8 cellular contexts compared by ENCODE assay signal in the genomic region with DNA sequence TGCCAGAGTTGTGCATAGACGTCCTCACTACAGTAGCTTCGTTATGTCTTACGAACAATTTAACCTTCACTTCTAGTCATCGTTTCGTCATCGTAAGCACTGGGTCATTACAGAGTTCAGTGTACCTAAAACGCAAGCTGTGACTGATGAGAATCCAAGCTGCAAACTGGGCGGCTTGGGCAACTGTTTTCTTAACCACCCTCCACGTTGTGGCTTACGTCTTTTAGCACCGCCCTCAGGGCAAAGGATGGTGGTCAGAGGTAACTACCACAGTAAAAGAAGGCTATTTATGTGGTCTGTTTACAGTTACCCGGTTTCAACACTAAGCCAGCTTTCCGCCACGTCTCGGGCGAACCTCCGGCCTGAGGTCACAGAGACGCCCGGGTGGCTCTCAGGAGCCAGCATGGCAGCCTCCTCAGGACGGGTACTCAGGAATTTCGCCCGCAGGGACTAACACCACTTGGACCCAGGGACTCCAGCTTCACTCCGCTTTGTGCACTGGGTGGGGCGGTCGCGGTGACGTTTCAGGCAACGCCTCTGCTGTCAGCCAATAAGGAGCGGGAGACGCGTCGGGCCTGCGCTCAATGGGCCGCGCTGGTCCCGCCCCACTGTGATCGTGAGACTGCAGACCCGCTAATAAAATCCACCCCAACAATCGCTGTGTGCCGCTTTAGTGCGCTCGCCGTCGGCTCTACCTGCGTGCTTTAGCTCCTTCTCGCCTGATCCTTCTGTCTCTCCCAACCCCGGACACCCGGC. TPM values are rescaled to one million over a fixed set of nuclear protein-coding genes. Genes with fewer than 3 reads are reported as not detected.
A peak's percentile ranks its signal among the peaks of the same experiment; 100 is the strongest.
DNase-seq lines count a peak whose midpoint lies in the region; ATAC-seq and TF ChIP-seq lines count a peak whose summit lies in the region.

A gene (plus strand): TSS at position 665 of the 756 bp plus-strand sequence. CDS start 148 bp downstream, outside the sequence.

- WGBS in iPS DF 6.9 (ENCODE audit: insufficient coverage, insufficient read length), result no CpG with 5 or more reads among the region's 48 CpGs

- TF ChIP-seq CTCF in brain microvascular endothelial cell (IDR thresholded peaks at IDR 0.05; ENCODE audit: low read depth, low read length, missing control alignments), result no peak
- peak in 1 of 5 experiments; percentile 18 for TF ChIP-seq CTCF in gastrocnemius medialis (IDR thresholded peaks at IDR 0.05 in 4 of 5, conservative IDR thresholded peaks at IDR 0.05 in 1 of 5)

- H3K36me3 ChIP-seq in brain microvascular endothelial cell (replicated peaks), result no peaks in the 10 kb centered on the region
- no peaks in the 10 kb centered on the region for H3K36me3 ChIP-seq in iPS DF 6.9 (ENCODE audit: control insufficient read depth, insufficient read depth, low read length)
- peaks cover 0 to under 1% of the 10 kb centered on the region in 2 donors for H3K36me3 ChIP-seq in gastrocnemius medialis

- peak; percentile 42 for DNase-seq in 8988T
- DNase-seq in NCI-H2107 treated with DMSO at 0.1 percent for 48 hours (lab: John Stamatoyannopoulos, UW; ENCODE audit: unreplicated experiment), result peak; percentile 98
- DNase-seq in UCSD-AML1 (lab: John Stamatoyannopoulos, UW; ENCODE audit: unreplicated experiment), result peak; percentile 95
- DNase-seq in brain microvascular endothelial cell, result peak; percentile 96
- peak; percentile 94 for DNase-seq in iPS DF 6.9 (ENCODE audit: low read depth, low spot score)
- peak; percentile 97 for DNase-seq in gastrocnemius medialis

- peak; percentile 90 for ATAC-seq in GM18520 (IDR thresholded peaks at IDR 0.05; ENCODE audit: unreplicated experiment)
- peak; percentile 97 for ATAC-seq in HG03064 (IDR thresholded peaks at IDR 0.05; ENCODE audit: low read depth, unreplicated experiment)
- peak; percentile 92 to 95 for ATAC-seq in gastrocnemius medialis

- H3K4me1 ChIP-seq in iPS DF 6.9 (ENCODE audit: control insufficient read depth, insufficient read depth, low read length) (no peaks in the 10 kb centered on the region), gastrocnemius medialis (peaks cover 14 to 19% of the 10 kb centered on the region in 2 donors)

- H3K27ac ChIP-seq in brain microvascular endothelial cell, result peak within 1 kb of the TSS; percentile 86
- no peak within 1 kb of the TSS for H3K27ac ChIP-seq in iPS DF 6.9 (ENCODE audit: low read length)
- H3K27ac ChIP-seq in gastrocnemius medialis, result peak within 1 kb of the TSS; percentile 87 to 98 (median 97)

- H3K4me3 ChIP-seq in brain microvascular endothelial cell (ENCODE audit: low read depth, low read length) (peak within 1 kb of the TSS; percentile 84), iPS DF 6.9 (ENCODE audit: low read length) (peak within 1 kb of the TSS; percentile 82), gastrocnemius medialis (peak within 1 kb of the TSS; percentile 67 to 85 (median 82))

- TF ChIP-seq POLR2A in gastrocnemius medialis (IDR thresholded peaks at IDR 0.05), result peak; percentile 95 to 97

- in situ Hi-C loops in brain microvascular endothelial cell (cut with HindIII; ENCODE audit: low pct_ligation_motif_present, low sequenced_read_pairs) (no loop called here), gastrocnemius medialis (cut with MboI; ENCODE audit: low sequenced_read_pairs in 4 of 4) (loop anchor here in 1 of 4 donors (5.0 to 10.0 kb wide), 2 partner anchors 53 to 206 kb away; a partner anchor contains a TSS)

- no peaks in the 10 kb centered on the region for H3K9me3 ChIP-seq in iPS DF 6.9 (ENCODE audit: control insufficient read depth, insufficient read depth, low read length)
- no peaks in the 10 kb centered on the region for H3K9me3 ChIP-seq in gastrocnemius medialis

- intact Hi-C loops in gastrocnemius medialis (cut with DNase I; ENCODE audit: low total_unique reads), result loop anchor here (1.0 to 5.0 kb wide), 4 partner anchors 56 to 278 kb away; a partner anchor contains a TSS

- no peaks in the 10 kb centered on the region for H3K27me3 ChIP-seq in brain microvascular endothelial cell (replicated peaks)
- H3K27me3 ChIP-seq in iPS DF 6.9 (ENCODE audit: control insufficient read depth, insufficient read depth, low read length), result no peaks in the 10 kb centered on the region
- no peaks in the 10 kb centered on the region for H3K27me3 ChIP-seq in gastrocnemius medialis

RNA-seq across cellular contexts. Expression of the gene that starts here (rescaled TPM):
- total RNA-seq in gastrocnemius medialis, result 1 to 10 TPM; 1.3 to 6.9 (median 2.5) TPM

Comparison
In these comparisons a context has a peak if more than half of its experiments do, and no peak if none do; other contexts are left out.
1. DNase-seq: peak in every context shown above with its lines; median percentile 98 in NCI-H2107 treated with DMSO at 0.1 percent for 48 hours; 97 in gastrocnemius medialis; 96 in brain microvascular endothelial cell; 95 in UCSD-AML1; 94 in iPS DF 6.9; 42 in 8988T.